Comparison of ENCODE assay signal across 7 cellular contexts in the genomic region with DNA sequence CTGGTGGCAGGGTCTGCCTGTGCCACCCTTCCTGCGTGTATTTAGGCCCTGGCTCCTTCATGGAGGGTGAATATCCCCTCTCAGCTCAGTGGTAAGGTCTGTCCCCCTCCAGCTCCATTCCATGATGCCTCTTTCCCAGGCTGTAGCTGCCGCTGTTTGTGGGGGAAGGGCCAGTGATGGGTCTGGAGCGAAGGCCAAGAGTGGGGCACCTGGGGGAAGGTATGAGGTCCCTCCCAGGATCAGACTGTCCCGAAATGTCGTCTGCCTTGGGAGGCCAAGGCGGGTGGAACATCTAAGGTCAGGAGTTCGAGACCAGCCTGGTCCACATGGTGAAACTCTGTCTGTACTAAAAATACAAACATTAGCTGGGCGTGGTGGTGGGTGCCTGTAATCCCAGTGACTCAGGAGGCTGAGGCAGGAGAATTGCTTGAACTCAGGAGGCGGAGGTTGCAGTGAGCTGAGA. TPM values are rescaled to one million over a fixed set of nuclear protein-coding genes. Genes with fewer than 3 reads are reported as not detected.
DNase-seq lines count a peak whose midpoint lies in the region; ATAC-seq and TF ChIP-seq lines count a peak whose summit lies in the region.

No MANE protein-coding gene starts in this region.

- no peak for ATAC-seq in activated CD8-positive, alpha-beta T cell treated with anti-CD3 and anti-CD28 coated beads, Interleukin-2, amount 10 ng/mL, durations not matched to agents 7 days and 5 days
- ATAC-seq in stimulated activated effector memory CD8-positive, alpha-beta T cell treated with anti-CD3 and anti-CD28 coated beads, Interleukin-12 subunit alpha, Interleukin-12 subunit beta, amount 100 ng/mL, for 72 hours, result no peak
- no peak for ATAC-seq in HG02970 (IDR thresholded peaks at IDR 0.05; ENCODE audit: low FRiP score, unreplicated experiment)

- H3K4me3 ChIP-seq in HL-60 (replicated peaks; ENCODE audit: insufficient read depth, low read length) (peak overlapping the region; percentile 63), iPS-15b (ENCODE audit: low read depth, low read length) (peak overlapping the region; percentile 65)

- no peak overlapping the region for H3K27ac ChIP-seq in HL-60 (replicated peaks)

- H3K27me3 ChIP-seq in HL-60 (ENCODE audit: insufficient read depth, poor library complexity, severe bottlenecking) (peaks cover 9% of the 10 kb centered on the region), iPS-15b (ENCODE audit: control insufficient read depth, insufficient read depth, low read length) (peaks cover 23% of the 10 kb centered on the region)

- peak overlapping the region; percentile 42 for H3K4me3 Mint-ChIP-seq in activated CD8-positive, alpha-beta T cell treated with anti-CD3 and anti-CD28 coated beads, Interleukin-2, amount 10 ng/mL, durations not matched to agents 7 days and 5 days
- H3K4me3 Mint-ChIP-seq in stimulated activated effector memory CD8-positive, alpha-beta T cell treated with anti-CD3 and anti-CD28 coated beads, Interleukin-12 subunit alpha, Interleukin-12 subunit beta, amount 100 ng/mL, for 72 hours, result peak overlapping the region; percentile 64

- H3K27ac Mint-ChIP-seq in activated CD8-positive, alpha-beta T cell treated with anti-CD3 and anti-CD28 coated beads, Interleukin-2, amount 10 ng/mL, durations not matched to agents 7 days and 5 days, result no peak overlapping the region
- H3K27ac Mint-ChIP-seq in stimulated activated effector memory CD8-positive, alpha-beta T cell treated with anti-CD3 and anti-CD28 coated beads, Interleukin-12 subunit alpha, Interleukin-12 subunit beta, amount 100 ng/mL, for 72 hours, result peak overlapping the region; percentile 37

- POLR2A ChIA-PET in activated CD8-positive, alpha-beta T cell treated with anti-CD3 and anti-CD28 coated beads, Interleukin-2, amount 10 ng/mL, durations not matched to agents 7 days and 5 days (lab: Charles Lee), result interaction anchor here (1.0 to 1.5 kb wide), 2 partner anchors 9 to 10 kb away, joined by 3 to 5 read pairs; a partner anchor contains a TSS

- H3K4me1 ChIP-seq in iPS-15b (ENCODE audit: control insufficient read depth, insufficient read depth, low read length), result peaks cover 7% of the 10 kb centered on the region

- H3K9me3 Mint-ChIP-seq in activated CD8-positive, alpha-beta T cell treated with anti-CD3 and anti-CD28 coated beads, Interleukin-2, amount 10 ng/mL, durations not matched to agents 7 days and 5 days (ENCODE audit: insufficient read depth), result no peaks in the 10 kb centered on the region
- H3K9me3 Mint-ChIP-seq in stimulated activated effector memory CD8-positive, alpha-beta T cell treated with anti-CD3 and anti-CD28 coated beads, Interleukin-12 subunit alpha, Interleukin-12 subunit beta, amount 100 ng/mL, for 72 hours, result no peaks in the 10 kb centered on the region

- no peak for TF ChIP-seq CTCF in HL-60 (IDR thresholded peaks at IDR 0.05; ENCODE audit: insufficient read depth, low read length)

- CTCF ChIA-PET in activated CD8-positive, alpha-beta T cell treated with anti-CD3 and anti-CD28 coated beads, Interleukin-2, amount 10 ng/mL, durations not matched to agents 7 days and 5 days (lab: Charles Lee), result no interaction called here

- H3K9ac ChIP-seq in iPS-15b (ENCODE audit: low read depth, low read length), result no peak overlapping the region

- peaks cover 42% of the 10 kb centered on the region for H3K4me1 Mint-ChIP-seq in activated CD8-positive, alpha-beta T cell treated with anti-CD3 and anti-CD28 coated beads, Interleukin-2, amount 10 ng/mL, durations not matched to agents 7 days and 5 days (ENCODE audit: low read depth)
- peaks cover 18% of the 10 kb centered on the region for H3K4me1 Mint-ChIP-seq in stimulated activated effector memory CD8-positive, alpha-beta T cell treated with anti-CD3 and anti-CD28 coated beads, Interleukin-12 subunit alpha, Interleukin-12 subunit beta, amount 100 ng/mL, for 72 hours

- peaks cover 5% of the 10 kb centered on the region for H3K36me3 Mint-ChIP-seq in activated CD8-positive, alpha-beta T cell treated with anti-CD3 and anti-CD28 coated beads, Interleukin-2, amount 10 ng/mL, durations not matched to agents 7 days and 5 days (ENCODE audit: low read depth)
- H3K36me3 Mint-ChIP-seq in stimulated activated effector memory CD8-positive, alpha-beta T cell treated with anti-CD3 and anti-CD28 coated beads, Interleukin-12 subunit alpha, Interleukin-12 subunit beta, amount 100 ng/mL, for 72 hours, result peaks cover 16% of the 10 kb centered on the region

- DNase-seq in HL-60 (ENCODE audit: low read depth in 1 of 2, low spot score in 1 of 2) (no peak), SHP77 (lab: John Stamatoyannopoulos, UW) (no peak)
- no peak for DNase-seq in activated CD8-positive, alpha-beta T cell treated with anti-CD3 and anti-CD28 coated beads, Interleukin-2, amount 10 ng/mL, durations not matched to agents 7 days and 5 days
- no peak for DNase-seq in stimulated activated effector memory CD8-positive, alpha-beta T cell treated with anti-CD3 and anti-CD28 coated beads, Interleukin-12 subunit alpha, Interleukin-12 subunit beta, amount 100 ng/mL, for 72 hours (ENCODE audit: low spot score in 2 of 2)
- DNase-seq in activated effector memory CD4-positive, alpha-beta T cell treated with anti-CD3 and anti-CD28 coated beads, Interleukin-2, amount 50 U/mL, for 16 hours, result no peak

- H3K36me3 ChIP-seq in iPS-15b (ENCODE audit: control insufficient read depth, insufficient read depth, low read length), result peaks cover 20% of the 10 kb centered on the region

- H3K27me3 Mint-ChIP-seq in activated CD8-positive, alpha-beta T cell treated with anti-CD3 and anti-CD28 coated beads, Interleukin-2, amount 10 ng/mL, durations not matched to agents 7 days and 5 days (ENCODE audit: low read depth), result peaks cover 24% of the 10 kb centered on the region

- no peaks in the 10 kb centered on the region for H3K9me3 ChIP-seq in iPS-15b (ENCODE audit: control insufficient read depth, insufficient read depth, low read length)

RNA-seq across cellular contexts. Expression of a gene that starts 1.1 kb away (rescaled TPM):
- 10 to 100 TPM; 27.0 to 29.7 TPM for total RNA-seq in activated CD8-positive, alpha-beta T cell treated with anti-CD3 and anti-CD28 coated beads, Interleukin-2, amount 10 ng/mL, durations not matched to agents 7 days and 5 days

RNA-seq across cellular contexts. Expression of a gene that starts 6.2 kb away (rescaled TPM):
- 10 to 100 TPM; 17.2 to 18.7 TPM for total RNA-seq in activated CD8-positive, alpha-beta T cell treated with anti-CD3 and anti-CD28 coated beads, Interleukin-2, amount 10 ng/mL, durations not matched to agents 7 days and 5 days

RNA-seq across cellular contexts. Expression of a gene that starts 8.4 kb away (rescaled TPM):
- total RNA-seq in activated CD8-positive, alpha-beta T cell treated with anti-CD3 and anti-CD28 coated beads, Interleukin-2, amount 10 ng/mL, durations not matched to agents 7 days and 5 days, result 100 to 1,000 TPM; 127 to 140 TPM

RNA-seq across cellular contexts. Expression of a gene that starts 8.8 kb away (rescaled TPM):
- 10 to 100 TPM; 20.0 to 21.7 TPM for total RNA-seq in activated CD8-positive, alpha-beta T cell treated with anti-CD3 and anti-CD28 coated beads, Interleukin-2, amount 10 ng/mL, durations not matched to agents 7 days and 5 days

RNA-seq across cellular contexts. Expression of a gene that starts 15.2 kb away (rescaled TPM):
- total RNA-seq in activated CD8-positive, alpha-beta T cell treated with anti-CD3 and anti-CD28 coated beads, Interleukin-2, amount 10 ng/mL, durations not matched to agents 7 days and 5 days, result 10 to 100 TPM; 67.3 to 76.6 TPM
